Comparison of ENCODE assay signal across 8 cellular contexts in the genomic region with DNA sequence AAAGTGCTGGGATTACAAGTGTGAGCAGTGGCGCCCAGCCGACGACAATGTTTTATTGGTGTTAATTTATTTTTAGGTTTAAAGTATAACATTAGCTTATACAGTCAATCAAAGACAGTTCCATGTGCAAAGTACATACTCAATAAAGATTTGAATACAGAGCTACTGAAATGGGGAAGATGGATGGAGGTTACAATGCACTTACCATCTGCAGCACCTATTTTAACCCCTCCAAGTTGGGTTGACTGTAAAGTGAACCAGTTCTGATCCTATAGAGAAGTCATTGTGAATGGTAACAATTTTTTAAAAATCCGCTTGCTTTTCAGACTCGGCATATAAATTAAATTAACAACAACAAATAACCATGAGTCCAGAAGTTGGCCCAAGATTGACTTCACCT. TPM values are rescaled to one million over a fixed set of nuclear protein-coding genes. Genes with fewer than 3 reads are reported as not detected.
A peak's percentile ranks its signal among the peaks of the same experiment; 100 is the strongest.
DNase-seq lines count a peak whose midpoint lies in the region; ATAC-seq and TF ChIP-seq lines count a peak whose summit lies in the region.

No MANE protein-coding gene starts in this region.

- peaks cover 40% of the 10 kb centered on the region for H3K79me2 ChIP-seq in GM23248 (ENCODE audit: insufficient read depth)

- H3K9me2 ChIP-seq in GM23248 (ENCODE audit: insufficient read depth), result no peaks in the 10 kb centered on the region

- H3K4me3 ChIP-seq in GM23248 (peak overlapping the region; percentile 82), fibroblast of villous mesenchyme (ENCODE audit: low read depth, low read length) (peak overlapping the region; percentile 62), skeletal muscle cell (ENCODE audit: low read depth, low read length) (peak overlapping the region; percentile 46)

- H3K4me3 Mint-ChIP-seq in T-cell, result peak overlapping the region; percentile 81 to 96 (median 95)

- no peaks in the 10 kb centered on the region for H3K27me3 ChIP-seq in GM23248 (replicated peaks; ENCODE audit: insufficient read depth)

- H3K9ac ChIP-seq in GM23248, result peak overlapping the region; percentile 97

- H2AFZ ChIP-seq in GM23248, result peak overlapping the region; percentile 93

- in situ Hi-C loops in GM23248 (cut with MboI), result no loop called here

- no peak for TF ChIP-seq CTCF in fibroblast of villous mesenchyme (IDR thresholded peaks at IDR 0.05; ENCODE audit: insufficient read depth, low read depth, low read length)

- no peak for DNase-seq in GM23248
- DNase-seq in T-cell, result no peak
- no peak for DNase-seq in fibroblast of villous mesenchyme (ENCODE audit: low read depth)
- DNase-seq in skeletal muscle cell (ENCODE audit: low read depth), result no peak
- DNase-seq in NCI-H1417 treated with DMSO at 0.1 percent for 48 hours (lab: John Stamatoyannopoulos, UW), result no peak
- no peak for DNase-seq in NCI-H146 (lab: John Stamatoyannopoulos, UW)
- DNase-seq in GDM1 (lab: John Stamatoyannopoulos, UW), result no peak
- no peak for DNase-seq in NCI-H510A (lab: John Stamatoyannopoulos, UW)

- POLR2A ChIA-PET in T-cell (lab: Charles Lee), result interaction anchor here in 1 of 2 donors (0.6 kb wide), 1 partner anchor 46 kb away, joined by 9 read pairs; no protein-coding TSS in a partner anchor

- peak overlapping the region; percentile 86 to 87 for H3K27ac Mint-ChIP-seq in T-cell

- peak overlapping the region; percentile 69 for H3K4me2 ChIP-seq in GM23248 (ENCODE audit: unreplicated experiment)

- peaks cover 17% of the 10 kb centered on the region for H3K4me1 ChIP-seq in GM23248 (ENCODE audit: insufficient read depth)

- H3K27me3 Mint-ChIP-seq in T-cell, result no peaks in the 10 kb centered on the region

- H3K36me3 ChIP-seq in GM23248 (ENCODE audit: low read depth), result no peaks in the 10 kb centered on the region

- peaks cover 4% of the 10 kb centered on the region for H3K36me3 Mint-ChIP-seq in T-cell

- ATAC-seq in T-cell (replicated peaks in 1 of 4), result no peak

- no peaks in the 10 kb centered on the region for H4K20me1 ChIP-seq in GM23248 (ENCODE audit: insufficient read depth)

- no peaks in the 10 kb centered on the region for H3K9me3 Mint-ChIP-seq in T-cell

- H3K4me1 Mint-ChIP-seq in T-cell, result peaks cover 36 to 47% (median 42%) of the 10 kb centered on the region in 3 donors

- whole genome bisulfite sequencing in GM23248 (ENCODE audit: low coverage in 1 of 2, low lambda C conversion rate in 2 of 2, missing lambda C conversion rate in 2 of 2), 2 experiments, result 54 to 55% methylated on average over 5 of the region's 5 CpGs

- H3K27ac ChIP-seq in GM23248, result peak overlapping the region; percentile 29; the same call in 1 of the 2 replicates

- no peaks in the 10 kb centered on the region for H3F3A ChIP-seq in GM23248 (ENCODE audit: insufficient read depth)

- CTCF ChIA-PET in T-cell (lab: Charles Lee), result interaction anchor here in 1 of 2 donors (0.6 to 0.7 kb wide), 2 partner anchors 89 to 375 kb away, joined by 3 to 5 read pairs; no protein-coding TSS in a partner anchor

- no peaks in the 10 kb centered on the region for H3K9me3 ChIP-seq in GM23248 (ENCODE audit: low read depth)

RNA-seq across cellular contexts. Expression of gene PSKH1, which starts 0.7 kb away (rescaled TPM):
- total RNA-seq in GM23248 (2014; rRNA removed; shearing (Covaris generic)), result 8.1 and 11.5 TPM in 2 replicates
- 22.7 and 23.6 TPM in 2 replicates for polyA plus RNA-seq in GM23248 (2016; fragmentation: Nextera tagmentation; extraction: Ambion mirVana)
- 10 to 100 TPM; 14.8 to 31.4 (median 28.1) TPM for total RNA-seq in T-cell
- 13.0 and 13.2 TPM in 2 replicates for total RNA-seq in fibroblast of villous mesenchyme

RNA-seq across cellular contexts. Expression of gene NRN1L, which starts 7.7 kb away (rescaled TPM):
- total RNA-seq in GM23248 (2014; rRNA removed; shearing (Covaris generic)), result not detected in 2 replicates
- not detected in 2 replicates for polyA plus RNA-seq in GM23248 (2016; fragmentation: Nextera tagmentation; extraction: Ambion mirVana)
- total RNA-seq in T-cell (1 to 10 TPM in 4 of 5 donors, under 1 TPM in 1; 0.72 to 5.3 (median 3.1) TPM), fibroblast of villous mesenchyme (not detected in 2 replicates)

RNA-seq across cellular contexts. Expression of gene EDC4, which starts 19.5 kb away (rescaled TPM):
- total RNA-seq in GM23248 (2014; rRNA removed; shearing (Covaris generic)), result 37.7 and 48.5 TPM in 2 replicates
- polyA plus RNA-seq in GM23248 (2016; fragmentation: Nextera tagmentation; extraction: Ambion mirVana), result 39.9 and 41.3 TPM in 2 replicates
- 100 to 1,000 TPM; 110 to 144 (median 136) TPM for total RNA-seq in T-cell
- total RNA-seq in fibroblast of villous mesenchyme, result 60.6 and 85.1 TPM in 2 replicates

RNA-seq across cellular contexts. Expression of gene CTRL, which starts 39.3 kb away (rescaled TPM):
- 0.76 TPM in 1 of 2 replicates, not detected in the other for total RNA-seq in GM23248 (2014; rRNA removed; shearing (Covaris generic))
- 3.8 and 7.4 TPM in 2 replicates for polyA plus RNA-seq in GM23248 (2016; fragmentation: Nextera tagmentation; extraction: Ambion mirVana)
- total RNA-seq in T-cell (10 to 100 TPM in 4 of 5 donors, 1 to 10 TPM in 1; 9.4 to 14.2 (median 13.2) TPM), fibroblast of villous mesenchyme (1.3 TPM in 1 of 2 replicates, not detected in the other)

RNA-seq across cellular contexts. Expression of gene PSMB10, which starts 44.3 kb away (rescaled TPM):
- 18.9 and 24.8 TPM in 2 replicates for total RNA-seq in GM23248 (2014; rRNA removed; shearing (Covaris generic))
- polyA plus RNA-seq in GM23248 (2016; fragmentation: Nextera tagmentation; extraction: Ambion mirVana), result 49.8 and 55.1 TPM in 2 replicates
- 100 to 1,000 TPM; 118 to 214 (median 165) TPM for total RNA-seq in T-cell
- 54.0 and 72.8 TPM in 2 replicates for total RNA-seq in fibroblast of villous mesenchyme
